20 cellular contexts compared by ENCODE assay signal in the genomic region with DNA sequence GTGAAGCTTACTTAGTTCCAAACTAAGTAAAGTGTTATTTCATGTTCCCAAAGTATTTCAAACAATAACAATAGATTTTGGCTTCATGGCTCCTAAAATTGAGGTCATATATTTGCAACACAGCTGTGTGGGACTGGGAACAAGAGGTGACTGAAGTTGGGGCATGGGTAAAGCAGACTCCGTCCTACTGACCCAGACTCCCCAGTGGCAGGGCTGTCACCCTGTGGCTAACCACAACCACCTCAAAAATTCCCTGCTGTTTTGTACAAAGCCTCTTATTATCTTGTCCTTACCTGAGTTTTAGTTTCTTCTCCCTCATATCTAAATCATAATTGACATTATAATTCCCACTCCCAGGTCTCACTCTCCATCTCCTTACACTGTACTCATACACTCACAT.
DNase-seq lines count a peak whose midpoint lies in the region; ATAC-seq and TF ChIP-seq lines count a peak whose summit lies in the region.
"Had no signal": no experiment of that assay in that cellular context is flagged by ENCODE, and none has a peak within 500 bp of the region (broad histone marks: within the 10 kb centered on the region; RNA-seq: fewer than 3 reads in every experiment).

No MANE protein-coding gene starts in this region.

- DNase-seq in MV-4-11 (lab: John Stamatoyannopoulos, UW) (peak; percentile 10), NCI-H1436 treated with DMSO at 0.1 percent for 48 hours (lab: John Stamatoyannopoulos, UW) (no peak), NCI-H526 (lab: John Stamatoyannopoulos, UW) (no peak)
- no peak for DNase-seq in stimulated activated CD4-positive, alpha-beta T cell treated with anti-CD3 and anti-CD28 coated beads, Interleukin-12 subunit alpha, Interleukin-12 subunit beta, amount 100 ng/mL, for 4 hours
- DNase-seq: CD8-positive, alpha-beta T cell; DMS53; GM23248; IMR-90; Kasumi-1; NCI-H187 treated with DMSO at 0.1 percent for 48 hours; NCI-H226; NCI-H524; PC-3; RPMI8226; SHP77 treated with DMSO at 0.1 percent for 48 hours; SK-N-SH; T-cell had no signal

- H3K4me3 Mint-ChIP-seq in nephron, result no peak overlapping the region
- H3K4me3 Mint-ChIP-seq: CD8-positive, alpha-beta T cell; T-cell had no signal

- TF ChIP-seq CTCF in nephron (IDR thresholded peaks at IDR 0.05; ENCODE audit: unreplicated experiment in 3 of 3), result no peak

- no peaks in the 10 kb centered on the region for H3K4me1 Mint-ChIP-seq in nephron
- H3K4me1 Mint-ChIP-seq: T-cell had no signal

- H3K27me3 Mint-ChIP-seq in nephron (ENCODE audit: low read depth), result no peaks in the 10 kb centered on the region

- no peaks in the 10 kb centered on the region for H3K36me3 Mint-ChIP-seq in nephron (ENCODE audit: low read depth)
- H3K36me3 Mint-ChIP-seq: CD8-positive, alpha-beta T cell; T-cell had no signal

- peak overlapping the region; percentile 40 to 71 (median 48) for H3K27ac Mint-ChIP-seq in nephron
- H3K27ac Mint-ChIP-seq: CD8-positive, alpha-beta T cell; T-cell had no signal

- no peaks in the 10 kb centered on the region for H3K9me3 Mint-ChIP-seq in nephron
- H3K9me3 Mint-ChIP-seq: CD8-positive, alpha-beta T cell had no signal

- peak; percentile 53 for ATAC-seq in GM18868 (IDR thresholded peaks at IDR 0.05; ENCODE audit: unreplicated experiment)
- peak; percentile 51 for ATAC-seq in HG02642 (IDR thresholded peaks at IDR 0.05; ENCODE audit: poor library complexity, unreplicated experiment)
- ATAC-seq: CD8-positive, alpha-beta T cell; PC-3; T-cell had no signal
